ENCODE assay signal across 10 cellular contexts in the genomic region with DNA sequence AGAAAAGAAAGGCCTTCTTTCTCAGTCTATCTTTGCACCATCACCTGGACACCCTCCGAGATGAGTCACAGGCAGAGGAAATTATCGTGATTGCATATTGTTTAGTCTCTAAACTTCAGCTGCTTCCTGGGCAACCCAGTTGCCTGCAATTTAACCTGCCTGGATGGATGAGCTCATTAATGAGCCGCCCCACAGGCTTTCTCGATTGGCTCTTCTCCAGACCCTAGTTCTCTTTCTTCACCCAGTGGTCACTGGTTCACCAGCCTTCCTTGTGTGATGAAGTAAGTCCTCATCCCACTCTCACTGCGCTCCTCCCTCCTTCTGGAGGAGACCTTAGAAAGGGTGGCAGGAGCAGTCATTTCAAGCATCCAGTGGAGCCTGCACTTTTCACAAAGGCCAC.
A peak's percentile ranks its signal among the peaks of the same experiment; 100 is the strongest.
DNase-seq lines count a peak whose midpoint lies in the region; ATAC-seq and TF ChIP-seq lines count a peak whose summit lies in the region.
"Had no signal": no experiment of that assay in that cellular context is flagged by ENCODE, and none has a peak within 500 bp of the region (broad histone marks: within the 10 kb centered on the region; RNA-seq: fewer than 3 reads in every experiment).

No MANE protein-coding gene starts in this region.

- ATAC-seq in foreskin keratinocyte (peak; percentile 87), GM19467 (IDR thresholded peaks at IDR 0.05; ENCODE audit: unreplicated experiment) (no peak)
- ATAC-seq: activated CD4-positive, alpha-beta T cell treated with anti-CD3 and anti-CD28 coated beads for 36 hours had no signal

- H3K4me3 ChIP-seq in left ventricle myocardium inferior: no peak overlapping the region
- H3K4me3 ChIP-seq: tibial nerve had no signal

- peaks cover 29% of the 10 kb centered on the region for H3K4me1 Mint-ChIP-seq in glutamatergic neuron (ENCODE audit: low read depth, unreplicated experiment)
- H3K4me1 Mint-ChIP-seq: activated CD4-positive, alpha-beta T cell treated with anti-CD3 and anti-CD28 coated beads for 36 hours had no signal

- intact Hi-C loops in left ventricle myocardium inferior (cut with micrococcal nuclease) (no loop called here), cardiac septum (cut with DNase I) (loop anchor here (5.0 kb wide), 1 partner anchor 144 kb away; the partner anchor contains the start of gene SEPTIN11)

- peak overlapping the region; percentile 77 for H3K27ac ChIP-seq in left ventricle myocardium inferior (replicated peaks)
- H3K27ac ChIP-seq in foreskin keratinocyte: peak overlapping the region; percentile 37
- H3K27ac ChIP-seq: tibial nerve had no signal

- no peaks in the 10 kb centered on the region for H3K36me3 ChIP-seq in left ventricle myocardium inferior
- H3K36me3 ChIP-seq: tibial nerve had no signal

- H3K4me3 Mint-ChIP-seq in glutamatergic neuron (ENCODE audit: unreplicated experiment): no peak overlapping the region
- H3K4me3 Mint-ChIP-seq: activated CD4-positive, alpha-beta T cell treated with anti-CD3 and anti-CD28 coated beads for 36 hours had no signal

- H3K9me3 Mint-ChIP-seq in glutamatergic neuron (ENCODE audit: unreplicated experiment): peaks cover 3% of the 10 kb centered on the region

- no peaks in the 10 kb centered on the region for H3K27me3 Mint-ChIP-seq in glutamatergic neuron (ENCODE audit: unreplicated experiment)

- DNase-seq in left ventricle myocardium inferior: no peak
- DNase-seq in cardiac septum (ENCODE audit: low spot score): no peak
- DNase-seq in SK-N-DZ (ENCODE audit: low spot score): peak; percentile 5
- DNase-seq in foreskin keratinocyte: peak; percentile 83 to 95
- DNase-seq in activated CD8-positive, alpha-beta memory T cell treated with anti-CD3 and anti-CD28 coated beads for 24 hours: no peak
- no peak for DNase-seq in glutamatergic neuron
- no peak for DNase-seq in stimulated activated CD4-positive, alpha-beta T cell treated with anti-CD3 and anti-CD28 coated beads, Interleukin-4, amount 100 ng/mL, for 24 hours
- DNase-seq: activated CD4-positive, alpha-beta T cell treated with anti-CD3 and anti-CD28 coated beads for 36 hours had no signal

- H3K9me3 ChIP-seq in left ventricle myocardium inferior (replicated peaks): peaks cover 21% of the 10 kb centered on the region

- TF ChIP-seq CTCF in left ventricle myocardium inferior (IDR thresholded peaks at IDR 0.05; ENCODE audit: borderline replicate concordance): no peak
- no peak for TF ChIP-seq CTCF in foreskin keratinocyte (conservative IDR thresholded peaks at IDR 0.05)
- TF ChIP-seq CTCF in glutamatergic neuron (IDR thresholded peaks at IDR 0.05; ENCODE audit: partially characterized antibody, unreplicated experiment): no peak

- peaks cover 22% of the 10 kb centered on the region for H3K36me3 Mint-ChIP-seq in glutamatergic neuron (ENCODE audit: unreplicated experiment)

- H3K27me3 ChIP-seq in left ventricle myocardium inferior (ENCODE audit: low read depth) (peaks cover 11% of the 10 kb centered on the region), foreskin keratinocyte (peaks cover 10% of the 10 kb centered on the region)
- H3K27me3 ChIP-seq: tibial nerve had no signal

- H3K4me1 ChIP-seq in left ventricle myocardium inferior: peaks cover 25% of the 10 kb centered on the region
- H3K4me1 ChIP-seq in foreskin keratinocyte: peaks cover 4% of the 10 kb centered on the region

- H3K27ac Mint-ChIP-seq in glutamatergic neuron (ENCODE audit: unreplicated experiment): no peak overlapping the region
- H3K27ac Mint-ChIP-seq: activated CD4-positive, alpha-beta T cell treated with anti-CD3 and anti-CD28 coated beads for 36 hours had no signal

Comparison
In these comparisons a context has a peak if more than half of its experiments do, and no peak if none do; other contexts are left out.
1. DNase-seq: peak in SK-N-DZ (single experiment) and foreskin keratinocyte (2 of 2); none in left ventricle myocardium inferior (single experiment), cardiac septum (single experiment), activated CD8-positive, alpha-beta memory T cell treated with anti-CD3 and anti-CD28 coated beads for 24 hours (single experiment), glutamatergic neuron (single experiment) and stimulated activated CD4-positive, alpha-beta T cell treated with anti-CD3 and anti-CD28 coated beads, Interleukin-4, amount 100 ng/mL, for 24 hours (single experiment).